In genomic region chr11:122832297-122833132, GRCh38 we compare ENCODE assay signal across 2 cellular contexts. TPM values are rescaled to one million over a fixed set of nuclear protein-coding genes. Genes with fewer than 3 reads are reported as not detected.
"Had no signal": no experiment of that assay in that cellular context is flagged by ENCODE, and none has a peak within 500 bp of the region (broad histone marks: within the 10 kb centered on the region; RNA-seq: fewer than 3 reads in every experiment).

No MANE protein-coding gene starts in this region.

RNA-seq across cellular contexts. Expression of gene CRTAM, which starts 5.8 kb away (rescaled TPM):
- total RNA-seq: foreskin keratinocyte had no signal
- polyA plus RNA-seq: foreskin keratinocyte, pancreas had no signal
